1 cellular context compared by ENCODE assay signal in genomic region chr15:49438970-49439631, GRCh38.
TF ChIP-seq lines count a peak whose summit lies in the region.

No MANE protein-coding gene starts in this region.

TF ChIP-seq in SK-N-SH, 30 proteins besides CTCF, POLR2A, EP300 and RAD21 (continued from another document):
- no peak for TF ChIP-seq GATA2 (CRISPR knock-in tag; IDR thresholded peaks at IDR 0.05)
